ENCODE assay signal across 8 cellular contexts in genomic region chr19:3075605-3076431, GRCh38. TPM values are rescaled to one million over a fixed set of nuclear protein-coding genes. Genes with fewer than 3 reads are reported as not detected.
DNase-seq lines count a peak whose midpoint lies in the region; ATAC-seq, FAIRE-seq and TF ChIP-seq lines count a peak whose summit lies in the region.

No MANE protein-coding gene starts in this region.

- H3K27ac ChIP-seq in pancreas: no peak overlapping the region
- H3K27ac ChIP-seq in upper lobe of right lung: no peak overlapping the region

- intact Hi-C loops in pancreas (cut with DNase I) (loop anchor here in 1 of 3 donors (10.0 kb wide), 1 partner anchor 89 kb away; no protein-coding TSS in a partner anchor), upper lobe of right lung (cut with DNase I) (no loop called here)

- H3K4me1 ChIP-seq in pancreas (no peaks in the 10 kb centered on the region), upper lobe of right lung (peaks cover 8% of the 10 kb centered on the region)

- TF ChIP-seq CTCF in fibroblast of mammary gland (conservative IDR thresholded peaks at IDR 0.05; ENCODE audit: control insufficient read depth, insufficient read depth, low read depth, low read length) (peak; percentile 54), pancreas (IDR thresholded peaks at IDR 0.05) (peak; percentile 90 to 96 (median 94)), upper lobe of right lung (IDR thresholded peaks at IDR 0.05) (peak; percentile 91)

- H3K27me3 ChIP-seq in pancreas: no peaks in the 10 kb centered on the region
- H3K27me3 ChIP-seq in upper lobe of right lung: no peaks in the 10 kb centered on the region

- H3K4me3 ChIP-seq in fibroblast of mammary gland (ENCODE audit: control insufficient read depth, low read depth, low read length) (no peak overlapping the region), pancreas (no peak overlapping the region), upper lobe of right lung (no peak overlapping the region)

- H3K9me3 ChIP-seq in pancreas: no peaks in the 10 kb centered on the region
- H3K9me3 ChIP-seq in upper lobe of right lung: no peaks in the 10 kb centered on the region

- WGBS in pancreas, 2 donors: 8 to 9% methylated on average over 30 to 41 of the region's 41 CpGs

- ATAC-seq in pancreas (peak; percentile 89 to 99 (median 91)), upper lobe of right lung (peak; percentile 94), HG02884 (IDR thresholded peaks at IDR 0.05; ENCODE audit: unreplicated experiment) (no peak)

- DNase-seq in NCI-H2227 (lab: John Stamatoyannopoulos, UW; ENCODE audit: unreplicated experiment) (peak; percentile 50), NCI-H2227 treated with DMSO at 0.1 percent for 48 hours (lab: John Stamatoyannopoulos, UW) (no peak), NCI-H2171 treated with DMSO at 0.1 percent for 48 hours (lab: John Stamatoyannopoulos, UW) (peak; percentile 83), activated T-cell treated with anti-CD3 and anti-CD28 coated beads for 4 hours (peak; percentile 77), fibroblast of mammary gland (ENCODE audit: low read depth) (no peak), pancreas (peak; percentile 47 to 92 (median 78)), upper lobe of right lung (peak; percentile 86)

- no peak for FAIRE-seq in pancreas (lab: Jason Lieb, UNC)

- H3K36me3 ChIP-seq in pancreas (no peaks in the 10 kb centered on the region), upper lobe of right lung (no peaks in the 10 kb centered on the region)

RNA-seq across cellular contexts. Expression of gene TLE5, which starts 13.5 kb away (rescaled TPM):
- total RNA-seq in pancreas (100 to 1,000 TPM; 165 to 250 (median 204) TPM), upper lobe of right lung (458 TPM)
- 100 to 1,000 TPM; 539 to 573 TPM for polyA plus RNA-seq in pancreas

RNA-seq across cellular contexts. Expression of gene GNA11, which starts 18.3 kb away (rescaled TPM):
- total RNA-seq in pancreas (10 to 100 TPM; 17.4 to 28.0 (median 23.6) TPM), upper lobe of right lung (66.3 TPM)
- 10 to 100 TPM; 25.6 to 28.4 TPM for polyA plus RNA-seq in pancreas

RNA-seq across cellular contexts. Expression of gene TLE2, which starts 46.7 kb away (rescaled TPM):
- 10 to 100 TPM; 16.4 to 38.0 (median 21.8) TPM for total RNA-seq in pancreas
- 10 to 100 TPM; 72.6 to 81.9 TPM for polyA plus RNA-seq in pancreas
- 58.6 TPM for total RNA-seq in upper lobe of right lung

Comparison
In these comparisons a context has a peak if more than half of its experiments do, and no peak if none do; other contexts are left out.
1. DNase-seq: peak in NCI-H2227 (single experiment), NCI-H2171 treated with DMSO at 0.1 percent for 48 hours (single experiment), activated T-cell treated with anti-CD3 and anti-CD28 coated beads for 4 hours (single experiment), pancreas (6 of 6) and upper lobe of right lung (single experiment); none in NCI-H2227 treated with DMSO at 0.1 percent for 48 hours (single experiment) and fibroblast of mammary gland (single experiment).
2. Peak in every context shown above with its lines, with median percentiles within 50 percentile points of each other: CTCF ChIP-seq.